Comparison of ENCODE assay signal across 22 cellular contexts in the genomic region with DNA sequence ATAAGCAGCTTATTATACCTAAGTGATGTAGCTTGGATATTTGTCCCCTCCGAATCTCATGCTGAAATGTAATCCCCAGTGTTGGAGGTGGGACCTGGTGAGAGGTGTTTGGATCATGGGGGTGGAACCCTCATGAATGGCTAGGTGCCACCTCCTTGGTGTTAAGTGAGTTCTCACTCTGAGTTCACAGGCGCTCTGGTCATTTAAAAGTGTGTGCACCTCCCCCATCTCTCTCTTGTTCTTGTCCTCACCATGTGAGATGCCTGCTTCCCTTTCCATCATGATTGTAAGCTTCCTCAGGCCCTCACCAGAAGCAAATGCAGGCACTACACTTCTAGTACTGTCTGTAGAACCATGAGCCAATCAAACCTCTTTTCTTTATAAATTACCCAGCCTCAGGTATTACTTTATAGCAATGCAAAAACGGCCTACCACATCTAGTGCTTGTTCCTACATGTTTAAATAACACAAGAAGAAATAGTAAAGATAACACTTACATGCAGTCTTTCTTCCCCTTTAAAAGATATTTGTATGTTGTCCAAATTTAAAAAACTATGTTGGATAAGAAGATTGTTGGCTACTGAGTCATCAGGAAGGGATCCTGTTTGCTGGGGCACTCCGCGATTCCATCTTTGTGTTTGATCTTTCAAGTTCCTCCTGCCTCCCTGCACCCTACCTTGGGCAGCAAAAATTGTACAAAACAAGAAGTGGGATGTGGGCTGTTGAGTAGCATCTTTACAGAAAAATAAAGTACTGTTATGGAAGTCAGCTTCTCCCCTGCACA. TPM values are rescaled to one million over a fixed set of nuclear protein-coding genes. Genes with fewer than 3 reads are reported as not detected.
A peak's percentile ranks its signal among the peaks of the same experiment; 100 is the strongest.
DNase-seq lines count a peak whose midpoint lies in the region; ATAC-seq, FAIRE-seq and TF ChIP-seq lines count a peak whose summit lies in the region.
"Had no signal": no experiment of that assay in that cellular context is flagged by ENCODE, and none has a peak within 500 bp of the region (broad histone marks: within the 10 kb centered on the region; RNA-seq: fewer than 3 reads in every experiment).

No MANE protein-coding gene starts in this region.

- no peaks in the 10 kb centered on the region for H3K79me2 ChIP-seq in ACC112 (ENCODE audit: control insufficient read depth, insufficient read depth, low read length, unreplicated experiment)

- no peak for ATAC-seq in activated T-cell treated with anti-CD3 and anti-CD28 coated beads, Interleukin-2, amount 50 U/mL, for 4 hours
- no peak for ATAC-seq in GM19328 (IDR thresholded peaks at IDR 0.05; ENCODE audit: unreplicated experiment)
- ATAC-seq: activated CD8-positive, alpha-beta T cell treated with anti-CD3 and anti-CD28 coated beads for 36 hours; activated T-cell treated with anti-CD3 and anti-CD28 coated beads, Interleukin-2, amount 50 U/mL, for 72 hours; Right ventricle myocardium inferior; T-helper 17 cell; WTC11 had no signal

- 86% methylated on average over 5 of the region's 5 CpGs; no CpG with 5 or more reads in 1 of the 2 experiments for WGBS in endodermal cell (ENCODE audit: insufficient coverage in 1 of 2, insufficient read length in 1 of 2), 2 experiments

- peak overlapping the region; percentile 68 for H2AFZ ChIP-seq in ACC112 (ENCODE audit: low read length, unreplicated experiment)

- H3K4me3 Mint-ChIP-seq in endodermal cell: no peak overlapping the region
- no peak overlapping the region for H3K4me3 Mint-ChIP-seq in activated T-cell treated with anti-CD3 and anti-CD28 coated beads, Interleukin-2, amount 50 U/mL, for 4 hours
- H3K4me3 Mint-ChIP-seq: activated CD8-positive, alpha-beta T cell treated with anti-CD3 and anti-CD28 coated beads for 36 hours; activated T-cell treated with anti-CD3 and anti-CD28 coated beads, Interleukin-2, amount 50 U/mL, for 72 hours; nephron progenitor cell; T-helper 17 cell; WTC11 had no signal

- TF ChIP-seq CTCF in endodermal cell (conservative IDR thresholded peaks at IDR 0.05): no peak

- no peak overlapping the region for H3K9ac ChIP-seq in endodermal cell (ENCODE audit: extremely low read depth, low read length, poor library complexity, severe bottlenecking)

- H3K36me3 Mint-ChIP-seq in endodermal cell (ENCODE audit: low read depth): no peaks in the 10 kb centered on the region
- H3K36me3 Mint-ChIP-seq in activated T-cell treated with anti-CD3 and anti-CD28 coated beads, Interleukin-2, amount 50 U/mL, for 4 hours (ENCODE audit: insufficient read depth): no peaks in the 10 kb centered on the region

- H3K27me3 ChIP-seq in ACC112 (ENCODE audit: insufficient read depth, low read length) (no peaks in the 10 kb centered on the region), endodermal cell (ENCODE audit: control insufficient read depth, insufficient read depth, low read length, poor library complexity, severe bottlenecking) (no peaks in the 10 kb centered on the region)

- no peak overlapping the region for H3K27ac ChIP-seq in ACC112 (ENCODE audit: low read depth, low read length)
- H3K27ac ChIP-seq in endodermal cell (ENCODE audit: low read depth, low read length): no peak overlapping the region

- peak overlapping the region; percentile 24; the same call in 1 of the 2 replicates for H3K4me3 ChIP-seq in ACC112 (ENCODE audit: low read depth, low read length)
- H3K4me3 ChIP-seq in endodermal cell (ENCODE audit: low read length): no peak overlapping the region

- no peak overlapping the region for H3K27ac Mint-ChIP-seq in endodermal cell
- H3K27ac Mint-ChIP-seq: activated CD8-positive, alpha-beta T cell treated with anti-CD3 and anti-CD28 coated beads for 36 hours; activated T-cell treated with anti-CD3 and anti-CD28 coated beads, Interleukin-2, amount 50 U/mL, for 72 hours; nephron progenitor cell; T-helper 17 cell; WTC11 had no signal

- H3K9me3 Mint-ChIP-seq in endodermal cell: peaks cover 13% of the 10 kb centered on the region
- H3K9me3 Mint-ChIP-seq in activated T-cell treated with anti-CD3 and anti-CD28 coated beads, Interleukin-2, amount 50 U/mL, for 4 hours: peaks cover 6% of the 10 kb centered on the region
- H3K9me3 Mint-ChIP-seq: activated CD8-positive, alpha-beta T cell treated with anti-CD3 and anti-CD28 coated beads for 36 hours; activated T-cell treated with anti-CD3 and anti-CD28 coated beads, Interleukin-2, amount 50 U/mL, for 72 hours had no signal

- H3K27me3 Mint-ChIP-seq in endodermal cell (ENCODE audit: insufficient read depth): no peaks in the 10 kb centered on the region
- no peaks in the 10 kb centered on the region for H3K27me3 Mint-ChIP-seq in activated T-cell treated with anti-CD3 and anti-CD28 coated beads, Interleukin-2, amount 50 U/mL, for 4 hours (ENCODE audit: low read depth)
- H3K27me3 Mint-ChIP-seq: activated CD8-positive, alpha-beta T cell treated with anti-CD3 and anti-CD28 coated beads for 36 hours; T-helper 17 cell had no signal

- no peaks in the 10 kb centered on the region for H3K36me3 ChIP-seq in ACC112 (ENCODE audit: insufficient read depth, low read length)
- H3K36me3 ChIP-seq in endodermal cell (ENCODE audit: control insufficient read depth, insufficient read depth, low read length): no peaks in the 10 kb centered on the region

- H3K4me1 ChIP-seq in ACC112 (ENCODE audit: control insufficient read depth, insufficient read depth, low read length, unreplicated experiment) (peaks cover 20% of the 10 kb centered on the region), endodermal cell (ENCODE audit: control insufficient read depth, insufficient read depth, low read length) (no peaks in the 10 kb centered on the region)

- no peak for FAIRE-seq in GM19239 (lab: Jason Lieb, UNC)

- H3K4me1 Mint-ChIP-seq in endodermal cell: peaks cover 9% of the 10 kb centered on the region
- no peaks in the 10 kb centered on the region for H3K4me1 Mint-ChIP-seq in activated T-cell treated with anti-CD3 and anti-CD28 coated beads, Interleukin-2, amount 50 U/mL, for 4 hours (ENCODE audit: low read depth)
- H3K4me1 Mint-ChIP-seq: T-helper 17 cell had no signal

- DNase-seq in M059J (ENCODE audit: low read depth) (peak; percentile 42), endodermal cell (peak; percentile 53), kidney tubule cell (ENCODE audit: low spot score) (peak; percentile 26), GM19239 (ENCODE audit: insufficient read length, low spot score) (no peak), T1000 (lab: John Stamatoyannopoulos, UW) (no peak)
- no peak for DNase-seq in activated T-cell treated with anti-CD3 and anti-CD28 coated beads, Interleukin-2, amount 50 U/mL, for 4 hours
- DNase-seq: ACHN; activated CD8-positive, alpha-beta T cell treated with anti-CD3 and anti-CD28 coated beads for 36 hours; activated T-cell treated with anti-CD3 and anti-CD28 coated beads, Interleukin-2, amount 50 U/mL, for 72 hours; NCI-H1694; nephron progenitor cell; NK-92 treated with Interleukin-12 subunit alpha and Interleukin-12 subunit beta, amount 100 ng/mL, for 24 hours; stimulated activated naive CD4-positive, alpha-beta T cell treated with Interleukin-2 at 50 U/mL for 16 hours; T-helper 17 cell had no signal

- H3K9me3 ChIP-seq in endodermal cell (ENCODE audit: control insufficient read depth, low read length): no peaks in the 10 kb centered on the region

RNA-seq across cellular contexts. Expression of a gene that starts 29.7 kb away (rescaled TPM):
- not detected in 2 replicates for total RNA-seq in M059J (2014; rRNA removed; shearing (Covaris generic))
- total RNA-seq in endodermal cell: not detected
- polyA plus RNA-seq in endodermal cell (2013, experiment 1 of 2): not detected
- not detected for polyA plus RNA-seq in endodermal cell (2013, experiment 2 of 2)
- not detected for total RNA-seq in activated T-cell treated with anti-CD3 and anti-CD28 coated beads, Interleukin-2, amount 50 U/mL, for 4 hours
- total RNA-seq: activated CD8-positive, alpha-beta T cell treated with anti-CD3 and anti-CD28 coated beads for 36 hours; cerebellum; glomerular endothelial cell; HT-29; pulmonary artery endothelial cell; Right ventricle myocardium inferior; T-helper 17 cell; WTC11 had no signal

Comparison
In these comparisons a context has a peak if more than half of its experiments do, and no peak if none do; other contexts are left out.
1. DNase-seq: peak in M059J (single experiment), endodermal cell (single experiment) and kidney tubule cell (single experiment); none in activated T-cell treated with anti-CD3 and anti-CD28 coated beads, Interleukin-2, amount 50 U/mL, for 4 hours (single experiment), GM19239 (single experiment) and T1000 (single experiment).